In the genomic region with DNA sequence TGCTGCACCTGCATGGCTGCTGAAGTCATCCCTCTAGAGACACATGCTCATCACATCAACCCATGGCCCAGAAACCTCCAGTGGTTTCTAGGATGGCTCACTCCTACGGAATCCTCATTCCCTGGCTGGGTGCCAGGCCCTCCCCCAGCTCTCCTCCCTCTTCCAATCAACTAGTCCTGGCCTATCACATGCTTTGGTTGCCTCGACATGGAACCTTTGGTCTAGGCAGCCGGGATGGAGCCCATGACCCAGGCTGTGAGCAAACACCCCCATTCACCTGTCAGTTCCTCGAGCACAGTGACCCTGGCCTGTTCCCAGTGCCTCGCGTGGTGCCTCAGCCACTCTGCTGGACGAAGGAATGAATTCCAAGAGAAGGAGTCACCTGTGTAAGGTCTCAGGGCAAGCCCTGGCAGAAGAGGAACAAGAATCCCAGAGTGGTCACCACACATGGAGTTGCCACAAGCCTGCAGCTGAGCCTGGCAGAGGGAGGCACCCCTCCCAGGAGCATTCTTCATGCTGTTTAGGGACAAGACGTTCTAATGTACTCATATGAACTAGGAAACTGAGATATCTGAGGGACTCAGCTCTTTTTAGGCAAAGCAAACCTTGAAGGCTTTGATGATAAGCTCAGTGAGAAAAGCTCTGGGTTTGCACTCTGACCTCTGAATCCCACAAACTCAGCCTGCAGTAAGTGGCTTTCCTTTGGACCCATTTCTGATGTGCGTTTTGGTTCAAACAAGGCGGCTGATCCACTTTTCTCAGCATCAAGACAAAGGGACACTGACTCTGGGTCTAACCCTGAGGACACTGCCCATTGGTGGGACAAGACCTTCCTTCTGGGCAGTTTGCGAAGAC, we compare ENCODE assay signal across 1 cellular context.
TF ChIP-seq lines count a peak whose summit lies in the region.

No MANE protein-coding gene starts in this region.

TF ChIP-seq in HepG2, 621 proteins besides CTCF, POLR2A, EP300 and RAD21 (continued from another document and continues in another):
- TF ChIP-seq, protein P1, sequence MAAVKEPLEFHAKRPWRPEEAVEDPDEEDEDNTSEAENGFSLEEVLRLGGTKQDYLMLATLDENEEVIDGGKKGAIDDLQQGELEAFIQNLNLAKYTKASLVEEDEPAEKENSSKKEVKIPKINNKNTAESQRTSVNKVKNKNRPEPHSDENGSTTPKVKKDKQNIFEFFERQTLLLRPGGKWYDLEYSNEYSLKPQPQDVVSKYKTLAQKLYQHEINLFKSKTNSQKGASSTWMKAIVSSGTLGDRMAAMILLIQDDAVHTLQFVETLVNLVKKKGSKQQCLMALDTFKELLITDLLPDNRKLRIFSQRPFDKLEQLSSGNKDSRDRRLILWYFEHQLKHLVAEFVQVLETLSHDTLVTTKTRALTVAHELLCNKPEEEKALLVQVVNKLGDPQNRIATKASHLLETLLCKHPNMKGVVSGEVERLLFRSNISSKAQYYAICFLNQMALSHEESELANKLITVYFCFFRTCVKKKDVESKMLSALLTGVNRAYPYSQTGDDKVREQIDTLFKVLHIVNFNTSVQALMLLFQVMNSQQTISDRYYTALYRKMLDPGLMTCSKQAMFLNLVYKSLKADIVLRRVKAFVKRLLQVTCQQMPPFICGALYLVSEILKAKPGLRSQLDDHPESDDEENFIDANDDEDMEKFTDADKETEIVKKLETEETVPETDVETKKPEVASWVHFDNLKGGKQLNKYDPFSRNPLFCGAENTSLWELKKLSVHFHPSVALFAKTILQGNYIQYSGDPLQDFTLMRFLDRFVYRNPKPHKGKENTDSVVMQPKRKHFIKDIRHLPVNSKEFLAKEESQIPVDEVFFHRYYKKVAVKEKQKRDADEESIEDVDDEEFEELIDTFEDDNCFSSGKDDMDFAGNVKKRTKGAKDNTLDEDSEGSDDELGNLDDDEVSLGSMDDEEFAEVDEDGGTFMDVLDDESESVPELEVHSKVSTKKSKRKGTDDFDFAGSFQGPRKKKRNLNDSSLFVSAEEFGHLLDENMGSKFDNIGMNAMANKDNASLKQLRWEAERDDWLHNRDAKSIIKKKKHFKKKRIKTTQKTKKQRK (IDR thresholded peaks at IDR 0.05; ENCODE audit: low read length) = no peak
- TF ChIP-seq ATM (IDR thresholded peaks at IDR 0.05; ENCODE audit: borderline replicate concordance) = no peak
- peak; percentile 37; the same call in 1 of the 2 replicates for TF ChIP-seq ZBTB7B (CRISPR knock-in tag; IDR thresholded peaks at IDR 0.05)
- no peak for TF ChIP-seq HMG20A (CRISPR knock-in tag; IDR thresholded peaks at IDR 0.05; ENCODE audit: borderline replicate concordance)
- no peak for TF ChIP-seq ZNF605 (CRISPR knock-in tag; IDR thresholded peaks at IDR 0.05)
- no peak for TF ChIP-seq REPIN1 (CRISPR knock-in tag; IDR thresholded peaks at IDR 0.05; ENCODE audit: borderline replicate concordance, low read depth)
- no peak for TF ChIP-seq PAWR (CRISPR knock-in tag; IDR thresholded peaks at IDR 0.05; ENCODE audit: borderline replicate concordance)
- no peak for TF ChIP-seq ZBTB21 (CRISPR knock-in tag; IDR thresholded peaks at IDR 0.05)
- TF ChIP-seq, protein P2, sequence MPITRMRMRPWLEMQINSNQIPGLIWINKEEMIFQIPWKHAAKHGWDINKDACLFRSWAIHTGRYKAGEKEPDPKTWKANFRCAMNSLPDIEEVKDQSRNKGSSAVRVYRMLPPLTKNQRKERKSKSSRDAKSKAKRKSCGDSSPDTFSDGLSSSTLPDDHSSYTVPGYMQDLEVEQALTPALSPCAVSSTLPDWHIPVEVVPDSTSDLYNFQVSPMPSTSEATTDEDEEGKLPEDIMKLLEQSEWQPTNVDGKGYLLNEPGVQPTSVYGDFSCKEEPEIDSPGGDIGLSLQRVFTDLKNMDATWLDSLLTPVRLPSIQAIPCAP (CRISPR knock-in tag; IDR thresholded peaks at IDR 0.05; ENCODE audit: low read depth) = no peak
- no peak for TF ChIP-seq ZNF251 (CRISPR knock-in tag; IDR thresholded peaks at IDR 0.05)
- no peak for TF ChIP-seq PTBP1 (IDR thresholded peaks at IDR 0.05; ENCODE audit: low read depth, low read length, poor library complexity, severe bottlenecking)
- TF ChIP-seq, protein P3, sequence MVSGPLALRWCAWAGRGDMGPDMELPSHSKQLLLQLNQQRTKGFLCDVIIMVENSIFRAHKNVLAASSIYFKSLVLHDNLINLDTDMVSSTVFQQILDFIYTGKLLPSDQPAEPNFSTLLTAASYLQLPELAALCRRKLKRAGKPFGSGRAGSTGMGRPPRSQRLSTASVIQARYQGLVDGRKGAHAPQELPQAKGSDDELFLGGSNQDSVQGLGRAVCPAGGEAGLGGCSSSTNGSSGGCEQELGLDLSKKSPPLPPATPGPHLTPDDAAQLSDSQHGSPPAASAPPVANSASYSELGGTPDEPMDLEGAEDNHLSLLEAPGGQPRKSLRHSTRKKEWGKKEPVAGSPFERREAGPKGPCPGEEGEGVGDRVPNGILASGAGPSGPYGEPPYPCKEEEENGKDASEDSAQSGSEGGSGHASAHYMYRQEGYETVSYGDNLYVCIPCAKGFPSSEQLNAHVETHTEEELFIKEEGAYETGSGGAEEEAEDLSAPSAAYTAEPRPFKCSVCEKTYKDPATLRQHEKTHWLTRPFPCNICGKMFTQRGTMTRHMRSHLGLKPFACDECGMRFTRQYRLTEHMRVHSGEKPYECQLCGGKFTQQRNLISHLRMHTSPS (CRISPR knock-in tag; IDR thresholded peaks at IDR 0.05; ENCODE audit: low read depth) = no peak
- no peak for TF ChIP-seq NFKBIZ (CRISPR knock-in tag; IDR thresholded peaks at IDR 0.05)
- TF ChIP-seq, protein P4, sequence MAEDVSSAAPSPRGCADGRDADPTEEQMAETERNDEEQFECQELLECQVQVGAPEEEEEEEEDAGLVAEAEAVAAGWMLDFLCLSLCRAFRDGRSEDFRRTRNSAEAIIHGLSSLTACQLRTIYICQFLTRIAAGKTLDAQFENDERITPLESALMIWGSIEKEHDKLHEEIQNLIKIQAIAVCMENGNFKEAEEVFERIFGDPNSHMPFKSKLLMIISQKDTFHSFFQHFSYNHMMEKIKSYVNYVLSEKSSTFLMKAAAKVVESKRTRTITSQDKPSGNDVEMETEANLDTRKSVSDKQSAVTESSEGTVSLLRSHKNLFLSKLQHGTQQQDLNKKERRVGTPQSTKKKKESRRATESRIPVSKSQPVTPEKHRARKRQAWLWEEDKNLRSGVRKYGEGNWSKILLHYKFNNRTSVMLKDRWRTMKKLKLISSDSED (CRISPR knock-in tag; IDR thresholded peaks at IDR 0.05) = no peak
- TF ChIP-seq ERF (CRISPR knock-in tag; IDR thresholded peaks at IDR 0.05) = no peak
- TF ChIP-seq ZNF496 (CRISPR knock-in tag; IDR thresholded peaks at IDR 0.05; ENCODE audit: insufficient replicate concordance) = no peak
- TF ChIP-seq, protein P5, sequence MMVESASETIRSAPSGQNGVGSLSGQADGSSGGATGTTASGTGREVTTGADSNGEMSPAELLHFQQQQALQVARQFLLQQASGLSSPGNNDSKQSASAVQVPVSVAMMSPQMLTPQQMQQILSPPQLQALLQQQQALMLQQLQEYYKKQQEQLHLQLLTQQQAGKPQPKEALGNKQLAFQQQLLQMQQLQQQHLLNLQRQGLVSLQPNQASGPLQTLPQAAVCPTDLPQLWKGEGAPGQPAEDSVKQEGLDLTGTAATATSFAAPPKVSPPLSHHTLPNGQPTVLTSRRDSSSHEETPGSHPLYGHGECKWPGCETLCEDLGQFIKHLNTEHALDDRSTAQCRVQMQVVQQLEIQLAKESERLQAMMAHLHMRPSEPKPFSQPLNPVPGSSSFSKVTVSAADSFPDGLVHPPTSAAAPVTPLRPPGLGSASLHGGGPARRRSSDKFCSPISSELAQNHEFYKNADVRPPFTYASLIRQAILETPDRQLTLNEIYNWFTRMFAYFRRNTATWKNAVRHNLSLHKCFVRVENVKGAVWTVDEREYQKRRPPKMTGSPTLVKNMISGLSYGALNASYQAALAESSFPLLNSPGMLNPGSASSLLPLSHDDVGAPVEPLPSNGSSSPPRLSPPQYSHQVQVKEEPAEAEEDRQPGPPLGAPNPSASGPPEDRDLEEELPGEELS (CRISPR knock-in tag; IDR thresholded peaks at IDR 0.05) = no peak
- no peak for TF ChIP-seq ZNF10 (CRISPR knock-in tag; IDR thresholded peaks at IDR 0.05; ENCODE audit: borderline replicate concordance, low read depth)
- TF ChIP-seq, protein P6, sequence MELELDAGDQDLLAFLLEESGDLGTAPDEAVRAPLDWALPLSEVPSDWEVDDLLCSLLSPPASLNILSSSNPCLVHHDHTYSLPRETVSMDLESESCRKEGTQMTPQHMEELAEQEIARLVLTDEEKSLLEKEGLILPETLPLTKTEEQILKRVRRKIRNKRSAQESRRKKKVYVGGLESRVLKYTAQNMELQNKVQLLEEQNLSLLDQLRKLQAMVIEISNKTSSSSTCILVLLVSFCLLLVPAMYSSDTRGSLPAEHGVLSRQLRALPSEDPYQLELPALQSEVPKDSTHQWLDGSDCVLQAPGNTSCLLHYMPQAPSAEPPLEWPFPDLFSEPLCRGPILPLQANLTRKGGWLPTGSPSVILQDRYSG (CRISPR knock-in tag; IDR thresholded peaks at IDR 0.05) = no peak
- TF ChIP-seq, protein P7, sequence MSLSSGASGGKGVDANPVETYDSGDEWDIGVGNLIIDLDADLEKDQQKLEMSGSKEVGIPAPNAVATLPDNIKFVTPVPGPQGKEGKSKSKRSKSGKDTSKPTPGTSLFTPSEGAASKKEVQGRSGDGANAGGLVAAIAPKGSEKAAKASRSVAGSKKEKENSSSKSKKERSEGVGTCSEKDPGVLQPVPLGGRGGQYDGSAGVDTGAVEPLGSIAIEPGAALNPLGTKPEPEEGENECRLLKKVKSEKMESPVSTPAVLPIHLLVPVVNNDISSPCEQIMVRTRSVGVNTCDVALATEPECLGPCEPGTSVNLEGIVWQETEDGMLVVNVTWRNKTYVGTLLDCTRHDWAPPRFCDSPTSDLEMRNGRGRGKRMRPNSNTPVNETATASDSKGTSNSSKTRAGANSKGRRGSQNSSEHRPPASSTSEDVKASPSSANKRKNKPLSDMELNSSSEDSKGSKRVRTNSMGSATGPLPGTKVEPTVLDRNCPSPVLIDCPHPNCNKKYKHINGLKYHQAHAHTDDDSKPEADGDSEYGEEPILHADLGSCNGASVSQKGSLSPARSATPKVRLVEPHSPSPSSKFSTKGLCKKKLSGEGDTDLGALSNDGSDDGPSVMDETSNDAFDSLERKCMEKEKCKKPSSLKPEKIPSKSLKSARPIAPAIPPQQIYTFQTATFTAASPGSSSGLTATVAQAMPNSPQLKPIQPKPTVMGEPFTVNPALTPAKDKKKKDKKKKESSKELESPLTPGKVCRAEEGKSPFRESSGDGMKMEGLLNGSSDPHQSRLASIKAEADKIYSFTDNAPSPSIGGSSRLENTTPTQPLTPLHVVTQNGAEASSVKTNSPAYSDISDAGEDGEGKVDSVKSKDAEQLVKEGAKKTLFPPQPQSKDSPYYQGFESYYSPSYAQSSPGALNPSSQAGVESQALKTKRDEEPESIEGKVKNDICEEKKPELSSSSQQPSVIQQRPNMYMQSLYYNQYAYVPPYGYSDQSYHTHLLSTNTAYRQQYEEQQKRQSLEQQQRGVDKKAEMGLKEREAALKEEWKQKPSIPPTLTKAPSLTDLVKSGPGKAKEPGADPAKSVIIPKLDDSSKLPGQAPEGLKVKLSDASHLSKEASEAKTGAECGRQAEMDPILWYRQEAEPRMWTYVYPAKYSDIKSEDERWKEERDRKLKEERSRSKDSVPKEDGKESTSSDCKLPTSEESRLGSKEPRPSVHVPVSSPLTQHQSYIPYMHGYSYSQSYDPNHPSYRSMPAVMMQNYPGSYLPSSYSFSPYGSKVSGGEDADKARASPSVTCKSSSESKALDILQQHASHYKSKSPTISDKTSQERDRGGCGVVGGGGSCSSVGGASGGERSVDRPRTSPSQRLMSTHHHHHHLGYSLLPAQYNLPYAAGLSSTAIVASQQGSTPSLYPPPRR (CRISPR knock-in tag; IDR thresholded peaks at IDR 0.05; ENCODE audit: borderline replicate concordance) = peak; percentile 37; the same call in 1 of the 2 replicates
- no peak for TF ChIP-seq ISL2 (CRISPR knock-in tag; IDR thresholded peaks at IDR 0.05)
- TF ChIP-seq, protein P8, sequence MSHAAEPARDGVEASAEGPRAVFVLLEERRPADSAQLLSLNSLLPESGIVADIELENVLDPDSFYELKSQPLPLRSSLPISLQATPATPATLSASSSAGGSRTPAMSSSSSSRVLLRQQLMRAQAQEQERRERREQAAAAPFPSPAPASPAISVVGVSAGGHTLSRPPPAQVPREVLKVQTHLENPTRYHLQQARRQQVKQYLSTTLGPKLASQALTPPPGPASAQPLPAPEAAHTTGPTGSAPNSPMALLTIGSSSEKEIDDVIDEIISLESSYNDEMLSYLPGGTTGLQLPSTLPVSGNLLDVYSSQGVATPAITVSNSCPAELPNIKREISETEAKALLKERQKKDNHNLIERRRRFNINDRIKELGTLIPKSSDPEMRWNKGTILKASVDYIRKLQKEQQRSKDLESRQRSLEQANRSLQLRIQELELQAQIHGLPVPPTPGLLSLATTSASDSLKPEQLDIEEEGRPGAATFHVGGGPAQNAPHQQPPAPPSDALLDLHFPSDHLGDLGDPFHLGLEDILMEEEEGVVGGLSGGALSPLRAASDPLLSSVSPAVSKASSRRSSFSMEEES (CRISPR knock-in tag; IDR thresholded peaks at IDR 0.05) = 0 out of 2 replicates have a peak, but pooled peaks have one; percentile 16
- peak; percentile 26; the same call in 1 of the 2 replicates for TF ChIP-seq RXRB (CRISPR knock-in tag; IDR thresholded peaks at IDR 0.05; ENCODE audit: borderline replicate concordance)
- TF ChIP-seq ZNF138 (CRISPR knock-in tag; IDR thresholded peaks at IDR 0.05; ENCODE audit: low read depth) = no peak
- no peak for TF ChIP-seq HOXA5 (CRISPR knock-in tag; IDR thresholded peaks at IDR 0.05)
- TF ChIP-seq, protein P9, sequence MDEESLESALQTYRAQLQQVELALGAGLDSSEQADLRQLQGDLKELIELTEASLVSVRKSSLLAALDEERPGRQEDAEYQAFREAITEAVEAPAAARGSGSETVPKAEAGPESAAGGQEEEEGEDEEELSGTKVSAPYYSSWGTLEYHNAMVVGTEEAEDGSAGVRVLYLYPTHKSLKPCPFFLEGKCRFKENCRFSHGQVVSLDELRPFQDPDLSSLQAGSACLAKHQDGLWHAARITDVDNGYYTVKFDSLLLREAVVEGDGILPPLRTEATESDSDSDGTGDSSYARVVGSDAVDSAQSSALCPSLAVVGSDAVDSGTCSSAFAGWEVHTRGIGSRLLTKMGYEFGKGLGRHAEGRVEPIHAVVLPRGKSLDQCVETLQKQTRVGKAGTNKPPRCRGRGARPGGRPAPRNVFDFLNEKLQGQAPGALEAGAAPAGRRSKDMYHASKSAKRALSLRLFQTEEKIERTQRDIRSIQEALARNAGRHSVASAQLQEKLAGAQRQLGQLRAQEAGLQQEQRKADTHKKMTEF (CRISPR knock-in tag; IDR thresholded peaks at IDR 0.05) = no peak
- no peak for TF ChIP-seq NBN (conservative IDR thresholded peaks at IDR 0.05)
- TF ChIP-seq TEAD3 (CRISPR knock-in tag; optimal IDR thresholded peaks at IDR 0.05; ENCODE audit: borderline replicate concordance) = peak; percentile 78
- TF ChIP-seq DNMT3B (CRISPR knock-in tag; conservative IDR thresholded peaks at IDR 0.05) = no peak
- TF ChIP-seq ZNF530 (CRISPR knock-in tag; IDR thresholded peaks at IDR 0.05; ENCODE audit: low read depth) = no peak
- TF ChIP-seq, protein P10, sequence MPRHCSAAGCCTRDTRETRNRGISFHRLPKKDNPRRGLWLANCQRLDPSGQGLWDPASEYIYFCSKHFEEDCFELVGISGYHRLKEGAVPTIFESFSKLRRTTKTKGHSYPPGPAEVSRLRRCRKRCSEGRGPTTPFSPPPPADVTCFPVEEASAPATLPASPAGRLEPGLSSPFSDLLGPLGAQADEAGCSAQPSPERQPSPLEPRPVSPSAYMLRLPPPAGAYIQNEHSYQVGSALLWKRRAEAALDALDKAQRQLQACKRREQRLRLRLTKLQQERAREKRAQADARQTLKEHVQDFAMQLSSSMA (CRISPR knock-in tag; IDR thresholded peaks at IDR 0.05) = no peak
- 0 out of 2 replicates have a peak, but pooled peaks have one; percentile 5 for TF ChIP-seq ZNF263 (CRISPR knock-in tag; IDR thresholded peaks at IDR 0.05)
- TF ChIP-seq MTF1 (CRISPR knock-in tag; IDR thresholded peaks at IDR 0.05) = no peak
- TF ChIP-seq HDAC1 (CRISPR knock-in tag; IDR thresholded peaks at IDR 0.05) = no peak
- TF ChIP-seq SYNCRIP (IDR thresholded peaks at IDR 0.05; ENCODE audit: insufficient read depth, low read depth, low read length) = no peak
- no peak for TF ChIP-seq ZNF747 (CRISPR knock-in tag; IDR thresholded peaks at IDR 0.05; ENCODE audit: borderline replicate concordance)
- no peak; the same call in 1 of the 2 replicates for TF ChIP-seq BORCS8-MEF2B (CRISPR knock-in tag; IDR thresholded peaks at IDR 0.05)
